13 cellular contexts compared by ENCODE assay signal in the genomic region with DNA sequence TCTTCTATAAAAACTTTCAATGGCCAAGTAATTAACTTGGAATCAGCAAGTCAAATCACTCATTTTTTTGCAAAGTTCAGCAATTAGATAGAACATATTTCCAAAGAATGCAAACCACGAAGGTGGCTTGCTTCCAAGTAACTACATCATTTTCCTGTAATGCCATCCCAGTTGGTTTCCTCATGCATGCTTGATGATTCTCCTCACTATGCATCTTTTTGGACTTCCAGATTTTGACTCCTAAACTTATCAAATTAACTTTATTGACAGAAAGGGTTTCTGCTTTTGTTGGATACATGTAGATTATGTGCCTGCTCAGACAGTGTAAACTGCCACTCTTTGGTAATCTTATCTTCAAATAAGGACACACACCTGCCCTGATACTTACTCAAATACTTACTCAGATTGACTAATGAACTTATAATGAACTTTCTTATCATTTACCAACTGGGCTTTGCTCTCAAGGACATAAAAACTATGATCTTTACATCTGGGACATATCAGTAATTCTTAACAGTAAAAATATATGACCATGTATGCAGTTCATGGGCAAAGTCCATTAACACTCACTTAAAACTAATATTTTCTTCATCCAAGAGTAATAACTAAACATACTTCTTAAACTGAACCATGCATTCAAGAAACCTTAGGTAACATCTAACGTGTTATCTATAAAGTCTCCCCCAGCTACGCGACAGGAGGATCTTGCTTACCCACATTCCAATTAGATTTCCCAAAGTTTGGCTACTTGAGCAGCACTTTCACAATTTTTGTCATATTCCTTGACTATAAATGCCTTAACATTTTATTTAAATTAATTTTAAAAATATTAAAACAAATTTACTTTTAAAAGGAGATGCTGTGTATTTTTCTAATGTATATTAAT. TPM values are rescaled to one million over a fixed set of nuclear protein-coding genes. Genes with fewer than 3 reads are reported as not detected.
DNase-seq lines count a peak whose midpoint lies in the region; ATAC-seq and TF ChIP-seq lines count a peak whose summit lies in the region.
"Had no signal": no experiment of that assay in that cellular context is flagged by ENCODE, and none has a peak within 500 bp of the region (broad histone marks: within the 10 kb centered on the region; RNA-seq: fewer than 3 reads in every experiment).

No MANE protein-coding gene starts in this region.

- peaks cover 20% of the 10 kb centered on the region for H4K20me1 ChIP-seq in HCT116 (ENCODE audit: insufficient read depth)

- H3K4me1 ChIP-seq in HCT116 (ENCODE audit: control insufficient read depth in 1 of 2, insufficient read depth in 2 of 2, low read length in 2 of 2): peaks cover 45 to 74% of the 10 kb centered on the region in 2 experiments
- H3K4me1 ChIP-seq: neural progenitor cell, testis had no signal

- TF ChIP-seq RAD21 in HCT116 (IDR thresholded peaks at IDR 0.05; ENCODE audit: low read depth): no peak

- no peaks in the 10 kb centered on the region for H3K27me3 ChIP-seq in HCT116 (ENCODE audit: insufficient read depth, low read length)
- H3K27me3 ChIP-seq: neural progenitor cell, SJSA1, testis had no signal

- H3K79me2 ChIP-seq in HCT116 (ENCODE audit: insufficient read depth, low read length): peaks cover 21% of the 10 kb centered on the region

- peak overlapping the region; percentile 27 for H3K4me2 ChIP-seq in HCT116 (ENCODE audit: low read length)
- H3K4me2 ChIP-seq: neural progenitor cell had no signal

- CTCF ChIA-PET in HCT116 (lab: Charles Lee): interaction anchor here (0.7 to 1.0 kb wide), 2 partner anchors 73 to 272 kb away, joined by 3 read pairs; no protein-coding TSS in a partner anchor

- peak overlapping the region; percentile 32; the same call in 1 of the 2 replicates for H3K27ac ChIP-seq in HCT116 (ENCODE audit: low read depth, low read length)
- H3K27ac ChIP-seq: neural progenitor cell, SJSA1, testis had no signal

- POLR2A ChIA-PET in HCT116 (lab: Charles Lee): no interaction called here

- no peak for TF ChIP-seq CTCF in HCT116 (IDR thresholded peaks at IDR 0.05 in 2 of 3, conservative IDR thresholded peaks at IDR 0.05 in 1 of 3; ENCODE audit: borderline replicate concordance in 1 of 3, insufficient read depth in 1 of 3, low read depth in 2 of 3, low read length in 2 of 3)
- TF ChIP-seq CTCF in type B pancreatic cell (conservative IDR thresholded peaks at IDR 0.05): no peak

- no peak overlapping the region for H2AFZ ChIP-seq in HCT116 (ENCODE audit: low read depth, low read length, poor library complexity, severe bottlenecking)
- H2AFZ ChIP-seq: neural progenitor cell had no signal

- no peaks in the 10 kb centered on the region for H3K9me3 ChIP-seq in HCT116 (ENCODE audit: control insufficient read depth in 1 of 2, insufficient read depth in 1 of 2, low read depth in 1 of 2, low read length in 2 of 2)
- H3K9me3 ChIP-seq: SJSA1, testis had no signal

- H3K36me3 ChIP-seq in HCT116 (ENCODE audit: control insufficient read depth in 1 of 2, insufficient read depth in 2 of 2, low read length in 2 of 2): peaks cover 2 to 14% of the 10 kb centered on the region in 2 experiments; a peak in 1 of 4 replicates
- H3K36me3 ChIP-seq: neural progenitor cell, SJSA1 had no signal

- intact Hi-C loops in HCT116 (cut with micrococcal nuclease): loop anchor here (5.0 kb wide), 1 partner anchor 255 kb away; no protein-coding TSS in a partner anchor

- H3K27me3 Mint-ChIP-seq in type B pancreatic cell: no peaks in the 10 kb centered on the region

- H3K9me3 Mint-ChIP-seq in type B pancreatic cell: no peaks in the 10 kb centered on the region
- H3K9me3 Mint-ChIP-seq: activated CD4-positive, alpha-beta T cell treated with anti-CD3 and anti-CD28 coated beads, Interleukin-2, amount 10 ng/mL, durations not matched to agents 24 days and 14 days; activated naive CD4-positive, alpha-beta T cell treated with anti-CD3 and anti-CD28 coated beads for 36 hours; neural progenitor cell had no signal

- RAD21 ChIA-PET in HCT116 (lab: Charles Lee; ENCODE audit: low non-redundant PET in 1 of 2, low total read pairs in 2 of 2, uncharacterized antibody in 2 of 2, unreplicated experiment in 2 of 2): no interaction called here

- peaks cover 3% of the 10 kb centered on the region for H3K36me3 Mint-ChIP-seq in type B pancreatic cell
- H3K36me3 Mint-ChIP-seq: neural progenitor cell had no signal

- no TSS peak for BruUV-seq in HCT116 (replicated peaks; lab: Mats Ljungman, UMichigan)

- no peaks in the 10 kb centered on the region for H3K9me2 ChIP-seq in HCT116 (ENCODE audit: insufficient read depth)

- H3K4me3 Mint-ChIP-seq in type B pancreatic cell: peak overlapping the region; percentile 5
- H3K4me3 Mint-ChIP-seq: activated CD4-positive, alpha-beta T cell treated with anti-CD3 and anti-CD28 coated beads, Interleukin-2, amount 10 ng/mL, durations not matched to agents 24 days and 14 days; activated naive CD4-positive, alpha-beta T cell treated with anti-CD3 and anti-CD28 coated beads for 36 hours; neural progenitor cell had no signal

- DNase-seq in HCT116 (ENCODE audit: low read depth, low spot score) (no peak), amniotic epithelial cell (ENCODE audit: low read depth) (peak; percentile 96), glomerular endothelial cell (ENCODE audit: extremely low read depth, low read depth, low spot score) (peak; percentile 48), type B pancreatic cell (ENCODE audit: extremely low spot score, unreplicated experiment) (no peak), SHP77 (lab: John Stamatoyannopoulos, UW) (no peak)
- DNase-seq: activated CD4-positive, alpha-beta T cell treated with anti-CD3 and anti-CD28 coated beads, Interleukin-2, amount 10 ng/mL, durations not matched to agents 24 days and 14 days; activated naive CD4-positive, alpha-beta T cell treated with anti-CD3 and anti-CD28 coated beads for 36 hours; NCI-H446; testis had no signal

- ATAC-seq in HCT116 (no peak), HG03095 (IDR thresholded peaks at IDR 0.05; ENCODE audit: unreplicated experiment) (no peak)
- ATAC-seq in activated CD4-positive, CD25-positive, alpha-beta regulatory T cell treated with anti-CD3 and anti-CD28 coated beads, Interleukin-2, amount 50 U/mL, for 24 hours: no peak

- peak overlapping the region; percentile 8 for H3K27ac Mint-ChIP-seq in type B pancreatic cell
- H3K27ac Mint-ChIP-seq: activated CD4-positive, alpha-beta T cell treated with anti-CD3 and anti-CD28 coated beads, Interleukin-2, amount 10 ng/mL, durations not matched to agents 24 days and 14 days; activated naive CD4-positive, alpha-beta T cell treated with anti-CD3 and anti-CD28 coated beads for 36 hours; neural progenitor cell had no signal

- H3K4me1 Mint-ChIP-seq in type B pancreatic cell (ENCODE audit: unreplicated experiment): peaks cover 4% of the 10 kb centered on the region
- H3K4me1 Mint-ChIP-seq: neural progenitor cell had no signal

- H3K4me3 ChIP-seq in HCT116 (replicated peaks in 1 of 2; ENCODE audit: low read depth in 1 of 2, low read length in 2 of 2): no peak overlapping the region
- H3K4me3 ChIP-seq: neural progenitor cell, SJSA1, testis had no signal

- TF ChIP-seq POLR2A in HCT116 (IDR thresholded peaks at IDR 0.05; ENCODE audit: borderline replicate concordance, extremely low read depth, insufficient read depth, insufficient read length): no peak

- no peak overlapping the region for H3K9ac ChIP-seq in HCT116 (ENCODE audit: low read length)
- H3K9ac ChIP-seq: neural progenitor cell had no signal

TF ChIP-seq in HCT116, 20 proteins besides CTCF, POLR2A, EP300 and RAD21 (continues in another document):
- TF ChIP-seq, protein P1, sequence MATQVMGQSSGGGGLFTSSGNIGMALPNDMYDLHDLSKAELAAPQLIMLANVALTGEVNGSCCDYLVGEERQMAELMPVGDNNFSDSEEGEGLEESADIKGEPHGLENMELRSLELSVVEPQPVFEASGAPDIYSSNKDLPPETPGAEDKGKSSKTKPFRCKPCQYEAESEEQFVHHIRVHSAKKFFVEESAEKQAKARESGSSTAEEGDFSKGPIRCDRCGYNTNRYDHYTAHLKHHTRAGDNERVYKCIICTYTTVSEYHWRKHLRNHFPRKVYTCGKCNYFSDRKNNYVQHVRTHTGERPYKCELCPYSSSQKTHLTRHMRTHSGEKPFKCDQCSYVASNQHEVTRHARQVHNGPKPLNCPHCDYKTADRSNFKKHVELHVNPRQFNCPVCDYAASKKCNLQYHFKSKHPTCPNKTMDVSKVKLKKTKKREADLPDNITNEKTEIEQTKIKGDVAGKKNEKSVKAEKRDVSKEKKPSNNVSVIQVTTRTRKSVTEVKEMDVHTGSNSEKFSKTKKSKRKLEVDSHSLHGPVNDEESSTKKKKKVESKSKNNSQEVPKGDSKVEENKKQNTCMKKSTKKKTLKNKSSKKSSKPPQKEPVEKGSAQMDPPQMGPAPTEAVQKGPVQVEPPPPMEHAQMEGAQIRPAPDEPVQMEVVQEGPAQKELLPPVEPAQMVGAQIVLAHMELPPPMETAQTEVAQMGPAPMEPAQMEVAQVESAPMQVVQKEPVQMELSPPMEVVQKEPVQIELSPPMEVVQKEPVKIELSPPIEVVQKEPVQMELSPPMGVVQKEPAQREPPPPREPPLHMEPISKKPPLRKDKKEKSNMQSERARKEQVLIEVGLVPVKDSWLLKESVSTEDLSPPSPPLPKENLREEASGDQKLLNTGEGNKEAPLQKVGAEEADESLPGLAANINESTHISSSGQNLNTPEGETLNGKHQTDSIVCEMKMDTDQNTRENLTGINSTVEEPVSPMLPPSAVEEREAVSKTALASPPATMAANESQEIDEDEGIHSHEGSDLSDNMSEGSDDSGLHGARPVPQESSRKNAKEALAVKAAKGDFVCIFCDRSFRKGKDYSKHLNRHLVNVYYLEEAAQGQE (IDR thresholded peaks at IDR 0.05; ENCODE audit: low read depth): no peak
- TF ChIP-seq TCF7L2 (IDR thresholded peaks at IDR 0.05; ENCODE audit: borderline replicate concordance, extremely low read depth, insufficient read depth, insufficient read length) (no peak), ZFX (IDR thresholded peaks at IDR 0.05) (no peak), SP1 (IDR thresholded peaks at IDR 0.05; ENCODE audit: low read depth) (no peak; the same call in 1 of the 2 replicates), SIN3A (IDR thresholded peaks at IDR 0.05; ENCODE audit: low read depth) (no peak; the same call in 1 of the 2 replicates), JUND (IDR thresholded peaks at IDR 0.05) (no peak; the same call in 1 of the 2 replicates), SRF (IDR thresholded peaks at IDR 0.05; ENCODE audit: low read depth) (no peak), POLR2AphosphoS5 (IDR thresholded peaks at IDR 0.05; ENCODE audit: low read depth, low read length) (peak; percentile 45), EZH2phosphoT487 (IDR thresholded peaks at IDR 0.05; ENCODE audit: borderline replicate concordance) (no peak), FOSL1 (IDR thresholded peaks at IDR 0.05; ENCODE audit: low read depth) (peak; percentile 18; the same call in 1 of the 2 replicates), CBX3 (IDR thresholded peaks at IDR 0.05; ENCODE audit: low read depth) (peak; percentile 45; the same call in 1 of the 2 replicates), ELF1 (IDR thresholded peaks at IDR 0.05; ENCODE audit: borderline replicate concordance, low read depth) (no peak)

RNA-seq across cellular contexts. Expression of a gene that starts 25.0 kb away (rescaled TPM):
- total RNA-seq in HCT116 (2021; ENCODE audit: unreplicated experiment): 0.96 TPM
- 0.16 TPM in 1 of 2 replicates, not detected in the other for polyA plus RNA-seq in HCT116 (2012)
- 0.39 and 0.53 TPM in 2 replicates for total RNA-seq in glomerular endothelial cell
- total RNA-seq in type B pancreatic cell (ENCODE audit: low replicate concordance): 0.19 and 0.75 TPM in 2 replicates
- total RNA-seq: activated CD4-positive, alpha-beta T cell treated with anti-CD3 and anti-CD28 coated beads, Interleukin-2, amount 10 ng/mL, durations not matched to agents 24 days and 14 days; activated naive CD4-positive, alpha-beta T cell treated with anti-CD3 and anti-CD28 coated beads for 36 hours had no signal

Comparison
In these comparisons a context has a peak if more than half of its experiments do, and no peak if none do; other contexts are left out.
1. DNase-seq: peak in amniotic epithelial cell (single experiment) and glomerular endothelial cell (single experiment); none in HCT116 (single experiment), type B pancreatic cell (single experiment) and SHP77 (0 of 2).